24 cellular contexts compared by ENCODE assay signal in genomic region chr1:227747948-227748495, GRCh38. TPM values are rescaled to one million over a fixed set of nuclear protein-coding genes. Genes with fewer than 3 reads are reported as not detected.
DNase-seq lines count a peak whose midpoint lies in the region; ATAC-seq and TF ChIP-seq lines count a peak whose summit lies in the region.
"Had no signal": no experiment of that assay in that cellular context is flagged by ENCODE, and none has a peak within 500 bp of the region (broad histone marks: within the 10 kb centered on the region; RNA-seq: fewer than 3 reads in every experiment).

No MANE protein-coding gene starts in this region.

- TF ChIP-seq CTCF in PC-3 (conservative IDR thresholded peaks at IDR 0.05; ENCODE audit: low read depth, low read length) (no peak), breast epithelium (IDR thresholded peaks at IDR 0.05) (no peak), sigmoid colon (IDR thresholded peaks at IDR 0.05) (no peak)

- H3K4me1 ChIP-seq in PC-3 (ENCODE audit: insufficient read depth, low read length) (no peaks in the 10 kb centered on the region), breast epithelium (no peaks in the 10 kb centered on the region), sigmoid colon (peaks cover 0 to 56% (median 49%) of the 10 kb centered on the region in 4 donors)
- H3K4me1 ChIP-seq: HAP-1, SJCRH30 had no signal

- H3K4me3 Mint-ChIP-seq in activated T-cell treated with anti-CD3 and anti-CD28 coated beads, Interleukin-2, amount 50 U/mL, for 24 hours = no peak overlapping the region
- peak overlapping the region in 1 of 2 donors; percentile 17 for H3K4me3 Mint-ChIP-seq in activated T-cell treated with anti-CD3 and anti-CD28 coated beads, Interleukin-2, amount 50 U/mL, for 72 hours
- H3K4me3 Mint-ChIP-seq: memory B cell; naive thymus-derived CD8-positive, alpha-beta T cell; WTC11 had no signal

- CTCF ChIA-PET in PC-3 (lab: Charles Lee) = no interaction called here

- no peak for TF ChIP-seq EP300 in sigmoid colon (IDR thresholded peaks at IDR 0.05)

- WGBS in sigmoid colon, 2 donors = 95 to 96% methylated on average over 18 of the region's 18 CpGs

- H3K27ac ChIP-seq in PC-3 (ENCODE audit: low read length) (no peak overlapping the region), breast epithelium (peak overlapping the region; percentile 54 to 82), sigmoid colon (peak overlapping the region; percentile 64 to 88 (median 80))
- H3K27ac ChIP-seq: C4-2B, SJCRH30 had no signal

- peaks cover 63% of the 10 kb centered on the region for H3K36me3 Mint-ChIP-seq in activated T-cell treated with anti-CD3 and anti-CD28 coated beads, Interleukin-2, amount 50 U/mL, for 24 hours (ENCODE audit: low read depth)
- peaks cover 2 to 4% of the 10 kb centered on the region in 2 donors for H3K36me3 Mint-ChIP-seq in activated T-cell treated with anti-CD3 and anti-CD28 coated beads, Interleukin-2, amount 50 U/mL, for 72 hours (ENCODE audit: insufficient read depth in 2 of 2)

- H3K36me3 ChIP-seq in PC-3 (ENCODE audit: low read depth, low read length) (peaks cover 18% of the 10 kb centered on the region), breast epithelium (no peaks in the 10 kb centered on the region), sigmoid colon (peaks cover 0 to 15% (median 5%) of the 10 kb centered on the region in 4 donors)

- peaks cover 11% of the 10 kb centered on the region; the same call in 1 of the 2 replicates for H4K20me1 ChIP-seq in PC-3 (ENCODE audit: low read length)

- H3K79me2 ChIP-seq in PC-3 (ENCODE audit: low read length) = peaks cover 97% of the 10 kb centered on the region

- no peak for TF ChIP-seq POLR2A in breast epithelium (IDR thresholded peaks at IDR 0.05)
- TF ChIP-seq POLR2A in sigmoid colon (IDR thresholded peaks at IDR 0.05) = no peak

- no peaks in the 10 kb centered on the region for H3K27me3 Mint-ChIP-seq in activated T-cell treated with anti-CD3 and anti-CD28 coated beads, Interleukin-2, amount 50 U/mL, for 24 hours
- no peaks in the 10 kb centered on the region for H3K27me3 Mint-ChIP-seq in activated T-cell treated with anti-CD3 and anti-CD28 coated beads, Interleukin-2, amount 50 U/mL, for 72 hours (ENCODE audit: low read depth)
- H3K27me3 Mint-ChIP-seq: memory B cell; naive thymus-derived CD8-positive, alpha-beta T cell had no signal

- no peaks in the 10 kb centered on the region for H3K9me2 ChIP-seq in PC-3 (replicated peaks; ENCODE audit: low read length)

- H2AFZ ChIP-seq in PC-3 (ENCODE audit: low read length) = no peak overlapping the region

- peaks cover 53% of the 10 kb centered on the region for H3K4me1 Mint-ChIP-seq in activated T-cell treated with anti-CD3 and anti-CD28 coated beads, Interleukin-2, amount 50 U/mL, for 24 hours (ENCODE audit: low read depth)
- peaks cover 13% of the 10 kb centered on the region for H3K4me1 Mint-ChIP-seq in activated T-cell treated with anti-CD3 and anti-CD28 coated beads, Interleukin-2, amount 50 U/mL, for 72 hours (ENCODE audit: low read depth)
- H3K4me1 Mint-ChIP-seq: WTC11 had no signal

- H3K4me2 ChIP-seq in PC-3 (ENCODE audit: low read length) = no peak overlapping the region

- no peak for DNase-seq in activated T-cell treated with anti-CD3 and anti-CD28 coated beads, Interleukin-2, amount 50 U/mL, for 24 hours
- DNase-seq in activated T-cell treated with anti-CD3 and anti-CD28 coated beads, Interleukin-2, amount 50 U/mL, for 72 hours = no peak
- DNase-seq in PC-3 (no peak), breast epithelium (ENCODE audit: low spot score in 2 of 2) (no peak), sigmoid colon (no peak), epidermal melanocyte (ENCODE audit: insufficient read length, low spot score) (no peak), DMS 273 treated with DMSO at 0.1 percent for 48 hours (lab: John Stamatoyannopoulos, UW) (no peak)
- DNase-seq: ACHN; activated CD8-positive, alpha-beta memory T cell treated with anti-CD3 and anti-CD28 coated beads, Interleukin-2, amount 50 U/mL, for 48 hours; activated naive CD4-positive, alpha-beta T cell treated with anti-CD3 and anti-CD28 coated beads, Interleukin-2, amount 50 U/mL, for 16 hours; DMS153; GF-D8; naive thymus-derived CD8-positive, alpha-beta T cell; NCI-H1417 treated with DMSO at 0.1 percent for 48 hours; NCI-H774; SJCRH30; small intestine; stimulated activated CD4-positive, alpha-beta T cell treated with anti-CD3 and anti-CD28 coated beads, Interleukin-2, amount 100 ng/mL, for 48 hours had no signal

- H3K9ac ChIP-seq in PC-3 (ENCODE audit: low read length) = no peak overlapping the region

- no peaks in the 10 kb centered on the region for H3F3A ChIP-seq in PC-3 (ENCODE audit: low read length, unreplicated experiment)

- no peaks in the 10 kb centered on the region for H3K9me3 Mint-ChIP-seq in activated T-cell treated with anti-CD3 and anti-CD28 coated beads, Interleukin-2, amount 50 U/mL, for 24 hours
- no peaks in the 10 kb centered on the region for H3K9me3 Mint-ChIP-seq in activated T-cell treated with anti-CD3 and anti-CD28 coated beads, Interleukin-2, amount 50 U/mL, for 72 hours
- H3K9me3 Mint-ChIP-seq: memory B cell; naive thymus-derived CD8-positive, alpha-beta T cell; WTC11 had no signal

- TSS peak; percentile 30 for BruUV-seq in PC-3 (replicated peaks; lab: Mats Ljungman, UMichigan)

- peak overlapping the region; percentile 81 for H3K27ac Mint-ChIP-seq in activated T-cell treated with anti-CD3 and anti-CD28 coated beads, Interleukin-2, amount 50 U/mL, for 24 hours
- no peak overlapping the region for H3K27ac Mint-ChIP-seq in activated T-cell treated with anti-CD3 and anti-CD28 coated beads, Interleukin-2, amount 50 U/mL, for 72 hours
- H3K27ac Mint-ChIP-seq: memory B cell, WTC11 had no signal

- H3K27me3 ChIP-seq in PC-3 (ENCODE audit: low read length) = no peaks in the 10 kb centered on the region
- no peaks in the 10 kb centered on the region for H3K27me3 ChIP-seq in breast epithelium
- H3K27me3 ChIP-seq in sigmoid colon = no peaks in the 10 kb centered on the region
- H3K27me3 ChIP-seq: ascending aorta, SJCRH30 had no signal

- POLR2A ChIA-PET in PC-3 (lab: Charles Lee; ENCODE audit: unreplicated experiment) = no interaction called here

- ATAC-seq in activated T-cell treated with anti-CD3 and anti-CD28 coated beads, Interleukin-2, amount 50 U/mL, for 72 hours (replicated peaks in 1 of 2) = no peak
- ATAC-seq in PC-3 (no peak), HG03457 (IDR thresholded peaks at IDR 0.05; ENCODE audit: unreplicated experiment) (no peak)
- ATAC-seq: naive thymus-derived CD8-positive, alpha-beta T cell; WTC11 had no signal

- intact Hi-C loops in PC-3 (cut with micrococcal nuclease) = no loop called here
- intact Hi-C loops in breast epithelium (cut with DNase I; ENCODE audit: low total_unique reads) = no loop called here
- intact Hi-C loops in sigmoid colon (cut with DNase I) = no loop called here

- H3K4me3 ChIP-seq in PC-3 (ENCODE audit: low read length) (no peak overlapping the region), breast epithelium (peak overlapping the region in 1 of 3 donors; percentile 8), sigmoid colon (no peak overlapping the region)
- H3K4me3 ChIP-seq: ascending aorta, HAP-1, SJCRH30 had no signal

- H3K9me3 ChIP-seq in PC-3 (ENCODE audit: low read length) = no peaks in the 10 kb centered on the region
- H3K9me3 ChIP-seq in breast epithelium = no peaks in the 10 kb centered on the region
- no peaks in the 10 kb centered on the region for H3K9me3 ChIP-seq in sigmoid colon
- H3K9me3 ChIP-seq: ascending aorta, HAP-1, SJCRH30 had no signal

RNA-seq across cellular contexts. Expression of gene SNAP47, which starts 12.8 kb away (rescaled TPM):
- 10 to 100 TPM; 34.0 to 35.3 TPM for total RNA-seq in activated T-cell treated with anti-CD3 and anti-CD28 coated beads, Interleukin-2, amount 50 U/mL, for 72 hours
- total RNA-seq in PC-3 (2014; rRNA removed) (123 and 145 TPM in 2 replicates), breast epithelium (10 to 100 TPM; 28.3 to 60.3 (median 52.1) TPM), sigmoid colon (10 to 100 TPM; 33.9 to 51.6 (median 35.8) TPM)
- polyA plus RNA-seq in sigmoid colon = 10 to 100 TPM; 13.8 to 19.9 (median 17.1) TPM

RNA-seq across cellular contexts. Expression of gene JMJD4, which starts 12.9 kb away (rescaled TPM):
- 10 to 100 TPM in 1 of 2 donors, 1 to 10 TPM in 1; 8.7 to 11.1 TPM for total RNA-seq in activated T-cell treated with anti-CD3 and anti-CD28 coated beads, Interleukin-2, amount 50 U/mL, for 72 hours
- total RNA-seq in PC-3 (2014; rRNA removed) = 80.5 and 87.8 TPM in 2 replicates
- total RNA-seq in breast epithelium = 10 to 100 TPM; 11.7 to 27.2 (median 21.0) TPM
- 10 to 100 TPM; 13.8 to 20.5 (median 14.8) TPM for total RNA-seq in sigmoid colon
- polyA plus RNA-seq in sigmoid colon = 10 to 100 TPM in 1 of 3 donors, 1 to 10 TPM in 2; 7.8 to 13.5 (median 8.8) TPM
